ENCODE assay signal across 3 cellular contexts in the genomic region with DNA sequence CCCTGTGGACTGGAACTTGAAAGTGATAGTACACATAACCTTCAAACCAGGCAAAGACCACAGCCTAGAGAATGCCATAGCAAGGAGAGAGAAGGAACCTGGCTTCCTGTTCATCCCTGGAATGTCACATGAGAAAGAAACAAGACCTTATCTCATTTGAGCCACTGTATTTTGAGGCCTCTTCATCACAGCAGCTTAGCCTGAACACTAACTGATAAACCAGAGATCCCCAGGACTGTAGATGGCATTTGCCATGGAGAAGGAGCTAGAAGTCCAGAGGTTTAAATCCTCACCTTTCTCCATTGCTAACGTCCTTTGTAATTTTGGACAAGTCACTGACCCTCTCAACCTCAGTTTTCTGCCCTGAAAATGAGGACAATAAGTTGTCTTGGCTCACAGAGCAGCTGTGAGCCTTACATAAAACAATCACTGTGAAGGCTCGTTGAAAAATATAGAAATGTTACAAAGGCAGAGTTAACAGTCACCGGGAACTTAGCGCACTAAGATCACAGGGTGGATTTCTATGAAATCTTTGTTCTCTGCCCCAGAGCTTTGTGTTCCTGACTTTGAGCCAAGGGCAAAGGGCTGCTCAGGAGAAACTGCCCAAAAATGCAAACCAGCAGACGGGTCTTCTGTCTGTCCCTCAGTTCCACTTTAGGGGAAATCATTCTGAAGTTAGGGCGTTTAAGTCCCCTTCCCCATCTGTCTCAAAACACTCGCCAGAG.
TF ChIP-seq lines count a peak whose summit lies in the region.

No MANE protein-coding gene starts in this region.

TF ChIP-seq in K562, 482 proteins besides CTCF, POLR2A, EP300 and RAD21 (continued from another document and continues in another):
- TF ChIP-seq CBFA2T3 (IDR thresholded peaks at IDR 0.05) (peak; percentile 42; the same call in 1 of the 2 replicates), PCBP1 (IDR thresholded peaks at IDR 0.05; ENCODE audit: low read depth, low read length, poor library complexity, severe bottlenecking) (no peak), CTBP1 (IDR thresholded peaks at IDR 0.05; ENCODE audit: borderline replicate concordance) (peak; percentile 32; the same call in 1 of the 2 replicates), POU5F1 (IDR thresholded peaks at IDR 0.05; ENCODE audit: borderline replicate concordance, low read depth, low read length, partially characterized antibody) (no peak), TCF3 (CRISPR knock-in tag; IDR thresholded peaks at IDR 0.05) (peak; percentile 46; the same call in 1 of the 2 replicates), TEAD4 (IDR thresholded peaks at IDR 0.05; ENCODE audit: low read length) (peak; percentile 47), TEAD4 (CRISPR knock-in tag; IDR thresholded peaks at IDR 0.05; ENCODE audit: borderline replicate concordance) (no peak), ZNF23 (CRISPR knock-in tag; IDR thresholded peaks at IDR 0.05) (no peak), ZNF12 (CRISPR knock-in tag; IDR thresholded peaks at IDR 0.05) (peak; percentile 81), TAL1 (IDR thresholded peaks at IDR 0.05) (peak; percentile 21; the same call in 1 of the 2 replicates), SMAD3 (CRISPR knock-in tag; conservative IDR thresholded peaks at IDR 0.05) (no peak), ARID1B (IDR thresholded peaks at IDR 0.05) (0 out of 2 replicates have a peak, but pooled peaks have one; percentile 34), TEAD1 (CRISPR knock-in tag; IDR thresholded peaks at IDR 0.05) (0 out of 4 replicates have a peak, but pooled peaks of 1 of the 2 experiments have one; percentile 24)
- TF ChIP-seq, protein P1, sequence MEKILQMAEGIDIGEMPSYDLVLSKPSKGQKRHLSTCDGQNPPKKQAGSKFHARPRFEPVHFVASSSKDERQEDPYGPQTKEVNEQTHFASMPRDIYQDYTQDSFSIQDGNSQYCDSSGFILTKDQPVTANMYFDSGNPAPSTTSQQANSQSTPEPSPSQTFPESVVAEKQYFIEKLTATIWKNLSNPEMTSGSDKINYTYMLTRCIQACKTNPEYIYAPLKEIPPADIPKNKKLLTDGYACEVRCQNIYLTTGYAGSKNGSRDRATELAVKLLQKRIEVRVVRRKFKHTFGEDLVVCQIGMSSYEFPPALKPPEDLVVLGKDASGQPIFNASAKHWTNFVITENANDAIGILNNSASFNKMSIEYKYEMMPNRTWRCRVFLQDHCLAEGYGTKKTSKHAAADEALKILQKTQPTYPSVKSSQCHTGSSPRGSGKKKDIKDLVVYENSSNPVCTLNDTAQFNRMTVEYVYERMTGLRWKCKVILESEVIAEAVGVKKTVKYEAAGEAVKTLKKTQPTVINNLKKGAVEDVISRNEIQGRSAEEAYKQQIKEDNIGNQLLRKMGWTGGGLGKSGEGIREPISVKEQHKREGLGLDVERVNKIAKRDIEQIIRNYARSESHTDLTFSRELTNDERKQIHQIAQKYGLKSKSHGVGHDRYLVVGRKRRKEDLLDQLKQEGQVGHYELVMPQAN (IDR thresholded peaks at IDR 0.05; ENCODE audit: borderline replicate concordance), result no peak
- TF ChIP-seq, protein P2, sequence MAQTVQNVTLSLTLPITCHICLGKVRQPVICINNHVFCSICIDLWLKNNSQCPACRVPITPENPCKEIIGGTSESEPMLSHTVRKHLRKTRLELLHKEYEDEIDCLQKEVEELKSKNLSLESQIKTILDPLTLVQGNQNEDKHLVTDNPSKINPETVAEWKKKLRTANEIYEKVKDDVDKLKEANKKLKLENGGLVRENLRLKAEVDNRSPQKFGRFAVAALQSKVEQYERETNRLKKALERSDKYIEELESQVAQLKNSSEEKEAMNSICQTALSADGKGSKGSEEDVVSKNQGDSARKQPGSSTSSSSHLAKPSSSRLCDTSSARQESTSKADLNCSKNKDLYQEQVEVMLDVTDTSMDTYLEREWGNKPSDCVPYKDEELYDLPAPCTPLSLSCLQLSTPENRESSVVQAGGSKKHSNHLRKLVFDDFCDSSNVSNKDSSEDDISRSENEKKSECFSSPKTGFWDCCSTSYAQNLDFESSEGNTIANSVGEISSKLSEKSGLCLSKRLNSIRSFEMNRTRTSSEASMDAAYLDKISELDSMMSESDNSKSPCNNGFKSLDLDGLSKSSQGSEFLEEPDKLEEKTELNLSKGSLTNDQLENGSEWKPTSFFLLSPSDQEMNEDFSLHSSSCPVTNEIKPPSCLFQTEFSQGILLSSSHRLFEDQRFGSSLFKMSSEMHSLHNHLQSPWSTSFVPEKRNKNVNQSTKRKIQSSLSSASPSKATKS (CRISPR knock-in tag; IDR thresholded peaks at IDR 0.05), result no peak

TF ChIP-seq in liver, 16 proteins besides CTCF, POLR2A, EP300 and RAD21 (continued from another document):
- no peak for TF ChIP-seq TAF1 (conservative IDR thresholded peaks at IDR 0.05)

TF ChIP-seq in SK-N-SH, 30 proteins besides CTCF, POLR2A, EP300 and RAD21 (continued from another document):
- TF ChIP-seq, protein P3, sequence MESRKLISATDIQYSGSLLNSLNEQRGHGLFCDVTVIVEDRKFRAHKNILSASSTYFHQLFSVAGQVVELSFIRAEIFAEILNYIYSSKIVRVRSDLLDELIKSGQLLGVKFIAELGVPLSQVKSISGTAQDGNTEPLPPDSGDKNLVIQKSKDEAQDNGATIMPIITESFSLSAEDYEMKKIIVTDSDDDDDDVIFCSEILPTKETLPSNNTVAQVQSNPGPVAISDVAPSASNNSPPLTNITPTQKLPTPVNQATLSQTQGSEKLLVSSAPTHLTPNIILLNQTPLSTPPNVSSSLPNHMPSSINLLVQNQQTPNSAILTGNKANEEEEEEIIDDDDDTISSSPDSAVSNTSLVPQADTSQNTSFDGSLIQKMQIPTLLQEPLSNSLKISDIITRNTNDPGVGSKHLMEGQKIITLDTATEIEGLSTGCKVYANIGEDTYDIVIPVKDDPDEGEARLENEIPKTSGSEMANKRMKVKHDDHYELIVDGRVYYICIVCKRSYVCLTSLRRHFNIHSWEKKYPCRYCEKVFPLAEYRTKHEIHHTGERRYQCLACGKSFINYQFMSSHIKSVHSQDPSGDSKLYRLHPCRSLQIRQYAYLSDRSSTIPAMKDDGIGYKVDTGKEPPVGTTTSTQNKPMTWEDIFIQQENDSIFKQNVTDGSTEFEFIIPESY (IDR thresholded peaks at IDR 0.05; ENCODE audit: borderline replicate concordance, low read depth), result no peak
- no peak for TF ChIP-seq TEAD4 (IDR thresholded peaks at IDR 0.05; ENCODE audit: borderline replicate concordance, insufficient read depth)
- no peak for TF ChIP-seq EZH2phosphoT487 (IDR thresholded peaks at IDR 0.05; ENCODE audit: borderline replicate concordance, low read depth)
- no peak for TF ChIP-seq MEF2A (IDR thresholded peaks at IDR 0.05; ENCODE audit: borderline replicate concordance, low read depth)
- no peak for TF ChIP-seq GABPA (IDR thresholded peaks at IDR 0.05; ENCODE audit: low read depth)
- TF ChIP-seq SMC3 (IDR thresholded peaks at IDR 0.05; ENCODE audit: low read depth, low read length), result no peak
- no peak for TF ChIP-seq FOXM1 (IDR thresholded peaks at IDR 0.05; ENCODE audit: low read depth)
- no peak for TF ChIP-seq NRF1 (IDR thresholded peaks at IDR 0.05; ENCODE audit: low read depth, low read length)
- no peak for TF ChIP-seq FOSL2 (IDR thresholded peaks at IDR 0.05; ENCODE audit: borderline replicate concordance, low read depth)
- TF ChIP-seq, protein P4, sequence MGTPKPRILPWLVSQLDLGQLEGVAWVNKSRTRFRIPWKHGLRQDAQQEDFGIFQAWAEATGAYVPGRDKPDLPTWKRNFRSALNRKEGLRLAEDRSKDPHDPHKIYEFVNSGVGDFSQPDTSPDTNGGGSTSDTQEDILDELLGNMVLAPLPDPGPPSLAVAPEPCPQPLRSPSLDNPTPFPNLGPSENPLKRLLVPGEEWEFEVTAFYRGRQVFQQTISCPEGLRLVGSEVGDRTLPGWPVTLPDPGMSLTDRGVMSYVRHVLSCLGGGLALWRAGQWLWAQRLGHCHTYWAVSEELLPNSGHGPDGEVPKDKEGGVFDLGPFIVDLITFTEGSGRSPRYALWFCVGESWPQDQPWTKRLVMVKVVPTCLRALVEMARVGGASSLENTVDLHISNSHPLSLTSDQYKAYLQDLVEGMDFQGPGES (IDR thresholded peaks at IDR 0.05; ENCODE audit: low read depth, low read length), result no peak
- TF ChIP-seq, protein P5, sequence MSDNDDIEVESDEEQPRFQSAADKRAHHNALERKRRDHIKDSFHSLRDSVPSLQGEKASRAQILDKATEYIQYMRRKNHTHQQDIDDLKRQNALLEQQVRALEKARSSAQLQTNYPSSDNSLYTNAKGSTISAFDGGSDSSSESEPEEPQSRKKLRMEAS (IDR thresholded peaks at IDR 0.05; ENCODE audit: low read depth), result no peak
- TF ChIP-seq JUND (IDR thresholded peaks at IDR 0.05), result no peak
- no peak for TF ChIP-seq RCOR1 (IDR thresholded peaks at IDR 0.05; ENCODE audit: low read length)
